In the genomic region with DNA sequence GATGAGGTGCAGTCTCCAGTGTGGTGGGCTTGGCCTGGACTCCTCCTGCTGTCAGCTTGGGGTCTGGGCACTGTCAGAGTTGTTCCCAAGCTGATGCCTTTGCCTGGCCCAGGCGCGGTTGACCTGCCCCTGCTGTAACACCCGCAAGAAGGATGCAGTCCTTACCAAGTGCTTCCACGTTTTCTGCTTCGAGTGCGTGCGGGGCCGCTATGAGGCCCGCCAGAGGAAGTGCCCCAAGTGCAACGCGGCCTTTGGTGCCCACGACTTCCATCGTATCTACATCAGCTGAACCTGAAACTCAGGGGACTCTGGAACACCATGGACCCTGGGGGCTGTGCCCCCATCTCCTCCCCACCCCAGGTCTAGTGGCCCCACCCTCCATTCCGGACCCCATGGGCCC, we compare ENCODE assay signal across 2 cellular contexts.
TF ChIP-seq lines count a peak whose summit lies in the region.

No MANE protein-coding gene starts in this region.

TF ChIP-seq in HepG2, 621 proteins besides CTCF, POLR2A, EP300 and RAD21:
- TF ChIP-seq SRSF1 (optimal IDR thresholded peaks at IDR 0.05; ENCODE audit: low read depth, low read length) (peak; percentile 7), RBFOX2 (IDR thresholded peaks at IDR 0.05; ENCODE audit: low read depth, low read length) (peak; percentile 25; the same call in 1 of the 2 replicates), ZNF350 (CRISPR knock-in tag; IDR thresholded peaks at IDR 0.05; ENCODE audit: borderline replicate concordance, low read depth) (no peak), REPIN1 (CRISPR knock-in tag; IDR thresholded peaks at IDR 0.05; ENCODE audit: borderline replicate concordance, low read depth) (no peak), AGO2 (optimal IDR thresholded peaks at IDR 0.05; ENCODE audit: low read depth, low read length) (peak; percentile 41)
- TF ChIP-seq, protein P1, sequence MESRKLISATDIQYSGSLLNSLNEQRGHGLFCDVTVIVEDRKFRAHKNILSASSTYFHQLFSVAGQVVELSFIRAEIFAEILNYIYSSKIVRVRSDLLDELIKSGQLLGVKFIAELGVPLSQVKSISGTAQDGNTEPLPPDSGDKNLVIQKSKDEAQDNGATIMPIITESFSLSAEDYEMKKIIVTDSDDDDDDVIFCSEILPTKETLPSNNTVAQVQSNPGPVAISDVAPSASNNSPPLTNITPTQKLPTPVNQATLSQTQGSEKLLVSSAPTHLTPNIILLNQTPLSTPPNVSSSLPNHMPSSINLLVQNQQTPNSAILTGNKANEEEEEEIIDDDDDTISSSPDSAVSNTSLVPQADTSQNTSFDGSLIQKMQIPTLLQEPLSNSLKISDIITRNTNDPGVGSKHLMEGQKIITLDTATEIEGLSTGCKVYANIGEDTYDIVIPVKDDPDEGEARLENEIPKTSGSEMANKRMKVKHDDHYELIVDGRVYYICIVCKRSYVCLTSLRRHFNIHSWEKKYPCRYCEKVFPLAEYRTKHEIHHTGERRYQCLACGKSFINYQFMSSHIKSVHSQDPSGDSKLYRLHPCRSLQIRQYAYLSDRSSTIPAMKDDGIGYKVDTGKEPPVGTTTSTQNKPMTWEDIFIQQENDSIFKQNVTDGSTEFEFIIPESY (CRISPR knock-in tag; IDR thresholded peaks at IDR 0.05), result peak; percentile 21; the same call in 1 of the 2 replicates

TF ChIP-seq in K562, 482 proteins besides CTCF, POLR2A, EP300 and RAD21:
- TF ChIP-seq RBFOX2 (IDR thresholded peaks at IDR 0.05; ENCODE audit: low read depth, low read length) (peak; percentile 51; the same call in 1 of the 2 replicates), ZNF444 (CRISPR knock-in tag; IDR thresholded peaks at IDR 0.05) (no peak), POLR2G (IDR thresholded peaks at IDR 0.05; ENCODE audit: low read depth, low read length) (peak; percentile 53; the same call in 1 of the 2 replicates)
- TF ChIP-seq, protein P1 (CRISPR knock-in tag; IDR thresholded peaks at IDR 0.05), result peak; percentile 55; the same call in 1 of the 2 replicates
